ENCODE assay signal across 16 cellular contexts in genomic region chr7:33901199-33901598, GRCh38. TPM values are rescaled to one million over a fixed set of nuclear protein-coding genes. Genes with fewer than 3 reads are reported as not detected.
"Had no signal": no experiment of that assay in that cellular context is flagged by ENCODE, and none has a peak within 500 bp of the region (broad histone marks: within the 10 kb centered on the region; RNA-seq: fewer than 3 reads in every experiment).

No MANE protein-coding gene starts in this region.

- ATAC-seq: activated CD8-positive, alpha-beta memory T cell treated with anti-CD3 and anti-CD28 coated beads, Interleukin-2, amount 10 ng/mL, durations not matched to agents 7 days and 5 days; natural killer cell treated with Interleukin-12 subunit alpha and Interleukin-12 subunit beta and Interleukin-15 and Interleukin-18, amount 100 ng/mL, for 72 hours had no signal

- H3K36me3 ChIP-seq: neutrophil, sigmoid colon had no signal

- H3K27ac ChIP-seq: dorsolateral prefrontal cortex, epithelial cell of prostate, neutrophil, sigmoid colon had no signal

- H3K4me3 ChIP-seq: dorsolateral prefrontal cortex, lung, sigmoid colon had no signal

- H3K9me3 ChIP-seq: neutrophil, sigmoid colon had no signal

- DNase-seq: activated B cell treated with CpG ODN at 0.5 μM for 24 hours; activated CD4-positive, alpha-beta memory T cell treated with anti-CD3 and anti-CD28 coated beads, Interleukin-2, amount 10 ng/mL, durations not matched to agents 7 days and 5 days; activated CD4-positive, alpha-beta T cell treated with anti-CD3 and anti-CD28 coated beads for 4 hours; activated CD8-positive, alpha-beta memory T cell treated with anti-CD3 and anti-CD28 coated beads, Interleukin-2, amount 10 ng/mL, durations not matched to agents 7 days and 5 days; amniotic stem cell; caudate nucleus; dorsolateral prefrontal cortex; hypothalamus; sigmoid colon; stimulated activated CD4-positive, alpha-beta T cell treated with anti-CD3 and anti-CD28 coated beads, Interleukin-1b, Interleukin-23, amount 100 ng/mL, for 48 hours; stimulated activated CD8-positive, alpha-beta memory T cell treated with anti-CD3 and anti-CD28 coated beads, Interleukin-4, amount 100 ng/mL, for 48 hours; stimulated activated naive CD4-positive, alpha-beta T cell had no signal

RNA-seq across cellular contexts. Expression of gene BMPER, which starts 4.1 kb away (rescaled TPM):
- total RNA-seq: activated B cell treated with CpG ODN at 0.5 μM for 24 hours; activated CD4-positive, alpha-beta memory T cell treated with anti-CD3 and anti-CD28 coated beads, Interleukin-2, amount 10 ng/mL, durations not matched to agents 7 days and 5 days; activated CD8-positive, alpha-beta memory T cell treated with anti-CD3 and anti-CD28 coated beads, Interleukin-2, amount 10 ng/mL, durations not matched to agents 7 days and 5 days had no signal
